19 cellular contexts compared by ENCODE assay signal in the genomic region with DNA sequence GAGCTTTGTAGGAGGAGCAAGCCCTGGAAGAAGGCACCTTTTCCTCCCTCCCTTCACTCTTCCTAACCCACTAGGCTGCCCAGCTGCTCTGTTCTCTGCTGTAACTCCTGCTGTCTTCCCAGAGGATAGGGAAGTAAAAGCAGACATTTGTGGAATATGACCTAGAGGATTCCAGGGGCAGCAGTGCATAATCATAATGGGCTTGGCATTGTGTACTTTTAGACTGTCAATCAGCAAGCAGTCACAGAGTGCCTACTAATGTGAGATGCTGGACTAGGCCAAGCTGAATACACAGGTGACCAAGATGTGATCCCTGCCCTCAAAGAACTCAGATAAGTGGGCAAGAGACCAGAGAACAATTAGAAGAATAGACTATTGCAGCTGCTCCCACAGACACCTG.
"Had no signal": no experiment of that assay in that cellular context is flagged by ENCODE, and none has a peak within 500 bp of the region (broad histone marks: within the 10 kb centered on the region; RNA-seq: fewer than 3 reads in every experiment).

No MANE protein-coding gene starts in this region.

- H3K36me3 Mint-ChIP-seq: naive thymus-derived CD8-positive, alpha-beta T cell; stimulated activated memory B cell treated with anti-CD40 and anti-IgM and Interleukin-4, amounts not matched to agents 10 μg/mL and 1 μg/mL and 100 μg/mL, for 72 hours had no signal

- H3K4me3 ChIP-seq: esophagus muscularis mucosa, left lung, lung, testis, tibial nerve, upper lobe of right lung, vagina had no signal

- DNase-seq: cerebellar nuclear complex; effector memory CD8-positive, alpha-beta T cell; foreskin fibroblast; left lung; mesenchymal stem cell; naive thymus-derived CD8-positive, alpha-beta T cell; posterior cingulate gyrus; stimulated activated CD4-positive, alpha-beta T cell treated with anti-CD3 and anti-CD28 coated beads, Interleukin-4, amount 100 ng/mL, for 1 hour; stimulated activated CD8-positive, alpha-beta memory T cell treated with anti-CD3 and anti-CD28 coated beads, Interleukin-4, amount 100 ng/mL, for 48 hours; testis; upper lobe of right lung had no signal

- H3K27ac Mint-ChIP-seq: dendritic cell treated with granulocyte-macrophage colony-stimulating factor and Interleukin-4, amounts not matched to agents 40 ng/mL and 50 ng/mL, for 4 days; effector memory CD8-positive, alpha-beta T cell; stimulated activated memory B cell treated with anti-CD40 and anti-IgM and Interleukin-4, amounts not matched to agents 10 μg/mL and 1 μg/mL and 100 μg/mL, for 72 hours; stimulated activated naive CD8-positive, alpha-beta T cell treated with anti-CD3 and anti-CD28 coated beads, Interleukin-15, Interleukin-2, amounts not matched to agents 100 ng/mL and 50 ng/mL, for 24 hours had no signal

- H3K27me3 Mint-ChIP-seq: dendritic cell treated with granulocyte-macrophage colony-stimulating factor and Interleukin-4, amounts not matched to agents 40 ng/mL and 50 ng/mL, for 4 days; stimulated activated memory B cell treated with anti-CD40 and anti-IgM and Interleukin-4, amounts not matched to agents 10 μg/mL and 1 μg/mL and 100 μg/mL, for 72 hours had no signal

- H3K9me3 ChIP-seq: esophagus muscularis mucosa, left lung, testis, tibial nerve, upper lobe of right lung, vagina had no signal

- H3K4me3 Mint-ChIP-seq: dendritic cell treated with granulocyte-macrophage colony-stimulating factor and Interleukin-4, amounts not matched to agents 40 ng/mL and 50 ng/mL, for 4 days; effector memory CD8-positive, alpha-beta T cell; naive thymus-derived CD8-positive, alpha-beta T cell; stimulated activated memory B cell treated with anti-CD40 and anti-IgM and Interleukin-4, amounts not matched to agents 10 μg/mL and 1 μg/mL and 100 μg/mL, for 72 hours; stimulated activated naive CD8-positive, alpha-beta T cell treated with anti-CD3 and anti-CD28 coated beads, Interleukin-15, Interleukin-2, amounts not matched to agents 100 ng/mL and 50 ng/mL, for 24 hours had no signal

- H3K27ac ChIP-seq: epithelial cell of prostate, esophagus muscularis mucosa, left lung, testis, tibial nerve, upper lobe of right lung, vagina had no signal

- H3K4me1 ChIP-seq: left lung, upper lobe of right lung had no signal

- H3K27me3 ChIP-seq: esophagus muscularis mucosa, left lung, testis, tibial nerve, upper lobe of right lung, vagina had no signal

- H3K4me1 Mint-ChIP-seq: naive thymus-derived CD8-positive, alpha-beta T cell; stimulated activated memory B cell treated with anti-CD40 and anti-IgM and Interleukin-4, amounts not matched to agents 10 μg/mL and 1 μg/mL and 100 μg/mL, for 72 hours had no signal

- ATAC-seq: effector memory CD8-positive, alpha-beta T cell; left lung; naive thymus-derived CD8-positive, alpha-beta T cell; stimulated activated memory B cell treated with anti-CD40 and anti-IgM and Interleukin-4, amounts not matched to agents 10 μg/mL and 1 μg/mL and 100 μg/mL, for 72 hours; upper lobe of right lung had no signal

- H3K9me3 Mint-ChIP-seq: dendritic cell treated with granulocyte-macrophage colony-stimulating factor and Interleukin-4, amounts not matched to agents 40 ng/mL and 50 ng/mL, for 4 days; effector memory CD8-positive, alpha-beta T cell; naive thymus-derived CD8-positive, alpha-beta T cell; stimulated activated memory B cell treated with anti-CD40 and anti-IgM and Interleukin-4, amounts not matched to agents 10 μg/mL and 1 μg/mL and 100 μg/mL, for 72 hours; stimulated activated naive CD8-positive, alpha-beta T cell treated with anti-CD3 and anti-CD28 coated beads, Interleukin-15, Interleukin-2, amounts not matched to agents 100 ng/mL and 50 ng/mL, for 24 hours had no signal

- H3K36me3 ChIP-seq: left lung, upper lobe of right lung, vagina had no signal
